Comparison of ENCODE assay signal across 3 cellular contexts in genomic region chr9:6382681-6383080, GRCh38.
TF ChIP-seq lines count a peak whose summit lies in the region.

No MANE protein-coding gene starts in this region.

TF ChIP-seq in SK-N-SH, 30 proteins besides CTCF, POLR2A, EP300 and RAD21 (continued from another document):
- TF ChIP-seq CHD2 (IDR thresholded peaks at IDR 0.05; ENCODE audit: low read length, partially characterized antibody) (no peak), PBX3 (IDR thresholded peaks at IDR 0.05) (no peak), USF2 (IDR thresholded peaks at IDR 0.05; ENCODE audit: borderline replicate concordance, low read depth, low read length) (no peak), RCOR1 (IDR thresholded peaks at IDR 0.05; ENCODE audit: low read length) (no peak), YY1 (IDR thresholded peaks at IDR 0.05; ENCODE audit: low read depth) (no peak), TEAD4 (IDR thresholded peaks at IDR 0.05; ENCODE audit: borderline replicate concordance, insufficient read depth) (no peak), RFX5 (IDR thresholded peaks at IDR 0.05; ENCODE audit: low read length) (no peak), GABPA (IDR thresholded peaks at IDR 0.05; ENCODE audit: low read depth) (no peak), TAF1 (IDR thresholded peaks at IDR 0.05; ENCODE audit: borderline replicate concordance, low read depth, low read length) (no peak), NRF1 (IDR thresholded peaks at IDR 0.05; ENCODE audit: low read depth, low read length) (no peak), TCF12 (IDR thresholded peaks at IDR 0.05) (no peak)
TF ChIP-seq in SK-N-SH: peak in this region for 0.

TF ChIP-seq in SK-N-SH treated with all-trans-retinoic acid at 6 μM for 48 hours, 23 proteins besides CTCF, POLR2A, EP300 and RAD21 (continued from another document):
- TF ChIP-seq TSHZ2 (CRISPR knock-in tag; IDR thresholded peaks at IDR 0.05) (no peak), RARB (CRISPR knock-in tag; IDR thresholded peaks at IDR 0.05) (no peak), ZNF8 (CRISPR knock-in tag; IDR thresholded peaks at IDR 0.05) (no peak), PPARA (CRISPR knock-in tag; IDR thresholded peaks at IDR 0.05; ENCODE audit: borderline replicate concordance) (no peak), ZFP30 (CRISPR knock-in tag; IDR thresholded peaks at IDR 0.05) (no peak), ZNF565 (CRISPR knock-in tag; conservative IDR thresholded peaks at IDR 0.05; ENCODE audit: low read depth) (no peak)
- TF ChIP-seq, protein P1, sequence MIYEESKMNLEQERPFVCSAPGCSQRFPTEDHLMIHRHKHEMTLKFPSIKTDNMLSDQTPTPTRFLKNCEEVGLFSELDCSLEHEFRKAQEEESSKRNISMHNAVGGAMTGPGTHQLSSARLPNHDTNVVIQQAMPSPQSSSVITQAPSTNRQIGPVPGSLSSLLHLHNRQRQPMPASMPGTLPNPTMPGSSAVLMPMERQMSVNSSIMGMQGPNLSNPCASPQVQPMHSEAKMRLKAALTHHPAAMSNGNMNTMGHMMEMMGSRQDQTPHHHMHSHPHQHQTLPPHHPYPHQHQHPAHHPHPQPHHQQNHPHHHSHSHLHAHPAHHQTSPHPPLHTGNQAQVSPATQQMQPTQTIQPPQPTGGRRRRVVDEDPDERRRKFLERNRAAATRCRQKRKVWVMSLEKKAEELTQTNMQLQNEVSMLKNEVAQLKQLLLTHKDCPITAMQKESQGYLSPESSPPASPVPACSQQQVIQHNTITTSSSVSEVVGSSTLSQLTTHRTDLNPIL (CRISPR knock-in tag; IDR thresholded peaks at IDR 0.05; ENCODE audit: low read depth) = no peak
- TF ChIP-seq, protein P2, sequence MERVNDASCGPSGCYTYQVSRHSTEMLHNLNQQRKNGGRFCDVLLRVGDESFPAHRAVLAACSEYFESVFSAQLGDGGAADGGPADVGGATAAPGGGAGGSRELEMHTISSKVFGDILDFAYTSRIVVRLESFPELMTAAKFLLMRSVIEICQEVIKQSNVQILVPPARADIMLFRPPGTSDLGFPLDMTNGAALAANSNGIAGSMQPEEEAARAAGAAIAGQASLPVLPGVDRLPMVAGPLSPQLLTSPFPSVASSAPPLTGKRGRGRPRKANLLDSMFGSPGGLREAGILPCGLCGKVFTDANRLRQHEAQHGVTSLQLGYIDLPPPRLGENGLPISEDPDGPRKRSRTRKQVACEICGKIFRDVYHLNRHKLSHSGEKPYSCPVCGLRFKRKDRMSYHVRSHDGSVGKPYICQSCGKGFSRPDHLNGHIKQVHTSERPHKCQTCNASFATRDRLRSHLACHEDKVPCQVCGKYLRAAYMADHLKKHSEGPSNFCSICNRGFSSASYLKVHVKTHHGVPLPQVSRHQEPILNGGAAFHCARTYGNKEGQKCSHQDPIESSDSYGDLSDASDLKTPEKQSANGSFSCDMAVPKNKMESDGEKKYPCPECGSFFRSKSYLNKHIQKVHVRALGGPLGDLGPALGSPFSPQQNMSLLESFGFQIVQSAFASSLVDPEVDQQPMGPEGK (CRISPR knock-in tag; IDR thresholded peaks at IDR 0.05; ENCODE audit: borderline replicate concordance) = no peak

TF ChIP-seq in HEK293T, 16 proteins besides CTCF, POLR2A, EP300 and RAD21:
- TF ChIP-seq, protein P3, sequence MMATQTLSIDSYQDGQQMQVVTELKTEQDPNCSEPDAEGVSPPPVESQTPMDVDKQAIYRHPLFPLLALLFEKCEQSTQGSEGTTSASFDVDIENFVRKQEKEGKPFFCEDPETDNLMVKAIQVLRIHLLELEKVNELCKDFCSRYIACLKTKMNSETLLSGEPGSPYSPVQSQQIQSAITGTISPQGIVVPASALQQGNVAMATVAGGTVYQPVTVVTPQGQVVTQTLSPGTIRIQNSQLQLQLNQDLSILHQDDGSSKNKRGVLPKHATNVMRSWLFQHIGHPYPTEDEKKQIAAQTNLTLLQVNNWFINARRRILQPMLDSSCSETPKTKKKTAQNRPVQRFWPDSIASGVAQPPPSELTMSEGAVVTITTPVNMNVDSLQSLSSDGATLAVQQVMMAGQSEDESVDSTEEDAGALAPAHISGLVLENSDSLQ (IDR thresholded peaks at IDR 0.05) = no peak
- TF ChIP-seq FOXA1 (IDR thresholded peaks at IDR 0.05) = no peak
